ENCODE assay signal across 10 cellular contexts in the genomic region with DNA sequence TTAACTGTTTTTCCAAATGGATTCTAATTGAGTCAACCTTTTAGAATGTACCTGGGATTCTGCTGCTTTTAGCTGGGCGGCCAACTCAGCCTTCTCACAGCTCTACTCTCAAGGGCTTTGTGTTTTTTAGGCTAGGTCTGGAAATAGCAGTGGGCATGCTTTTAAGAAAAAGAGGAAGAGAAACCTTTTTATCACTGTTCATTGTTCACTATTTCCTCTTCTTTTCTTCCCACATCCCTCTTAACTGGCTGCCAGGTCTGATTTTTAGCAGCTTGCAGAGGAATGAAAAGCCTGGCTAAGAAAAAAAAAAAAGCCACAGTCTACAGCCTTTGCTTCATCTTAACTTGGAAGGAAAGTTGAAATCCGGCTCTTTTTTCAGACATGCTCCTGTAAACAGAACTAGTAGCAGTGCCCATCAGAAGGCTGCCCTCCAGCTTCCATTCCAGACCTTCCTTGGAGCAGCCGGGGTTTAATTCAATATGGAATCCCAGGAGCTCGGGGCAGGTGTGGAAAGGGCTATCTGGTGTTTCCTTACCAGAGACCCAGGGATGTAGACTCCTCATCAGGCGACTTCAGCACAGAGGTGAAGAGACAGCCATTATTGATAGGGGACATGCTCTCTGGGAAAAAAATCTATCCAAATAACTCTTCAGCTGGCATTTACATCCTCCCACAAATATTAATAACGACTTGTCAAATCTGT.
A peak's percentile ranks its signal among the peaks of the same experiment; 100 is the strongest.
DNase-seq lines count a peak whose midpoint lies in the region; ATAC-seq, FAIRE-seq and TF ChIP-seq lines count a peak whose summit lies in the region.
"Had no signal": no experiment of that assay in that cellular context is flagged by ENCODE, and none has a peak within 500 bp of the region (broad histone marks: within the 10 kb centered on the region; RNA-seq: fewer than 3 reads in every experiment).

No MANE protein-coding gene starts in this region.

- H4K20me1 ChIP-seq in OCI-LY7 (ENCODE audit: insufficient read depth, low read length), result no peaks in the 10 kb centered on the region

- intact Hi-C loops in OCI-LY7 (cut with micrococcal nuclease; ENCODE audit: unreplicated experiment) (loop anchor here (10.0 kb wide), 1 partner anchor 406 kb away; a partner anchor contains a TSS), right lobe of liver (cut with DNase I) (no loop called here), CD14-positive monocyte (cut with micrococcal nuclease) (loop anchor here in 1 of 2 donors (10.0 kb wide), 1 partner anchor 406 kb away; a partner anchor contains a TSS), esophagus squamous epithelium (cut with DNase I) (loop anchor here (5.0 kb wide), 1 partner anchor 404 kb away; no protein-coding TSS in a partner anchor)

- H2AFZ ChIP-seq in OCI-LY7 (ENCODE audit: low read length), result no peak overlapping the region

- H3K9me2 ChIP-seq in OCI-LY7 (ENCODE audit: insufficient read depth, low read length), result no peaks in the 10 kb centered on the region

- H3K4me3 ChIP-seq in HEK293 (ENCODE audit: low read depth, low read length), result no peak overlapping the region
- H3K4me3 ChIP-seq in OCI-LY7 (ENCODE audit: low read depth, low read length, poor library complexity, severe bottlenecking), result peak overlapping the region; percentile 27
- no peak overlapping the region for H3K4me3 ChIP-seq in right lobe of liver
- peak overlapping the region in 1 of 4 donors; percentile 45 for H3K4me3 ChIP-seq in esophagus squamous epithelium
- H3K4me3 ChIP-seq: skin epidermis, tibial nerve had no signal

- no peaks in the 10 kb centered on the region for H3K36me3 ChIP-seq in HEK293 (ENCODE audit: control insufficient read depth in 2 of 2, insufficient read depth in 1 of 2, low read length in 2 of 2)
- H3K36me3 ChIP-seq in OCI-LY7 (ENCODE audit: insufficient read depth, low read length), result no peaks in the 10 kb centered on the region
- no peaks in the 10 kb centered on the region for H3K36me3 ChIP-seq in right lobe of liver
- no peaks in the 10 kb centered on the region for H3K36me3 ChIP-seq in esophagus squamous epithelium
- H3K36me3 ChIP-seq: tibial nerve had no signal

- peak; percentile 27 for FAIRE-seq in GM12892 (lab: Jason Lieb, UNC)

- H3K9me3 Mint-ChIP-seq in CD14-positive monocyte, result peaks cover 0 to 8% (median 0%) of the 10 kb centered on the region in 7 donors

- POLR2A ChIA-PET in HEK293 (lab: Yijun Ruan, JAX), result interaction anchor here (0.6 kb wide), 1 partner anchor 116 kb away, joined by 7 read pairs; no protein-coding TSS in a partner anchor
- POLR2A ChIA-PET in OCI-LY7 (lab: Charles Lee), result interaction anchor here (0.6 kb wide), 2 partner anchors 190 to 368 kb away, joined by 3 to 4 read pairs; no protein-coding TSS in a partner anchor

- H3K4me1 Mint-ChIP-seq in CD14-positive monocyte, result peaks cover 24% of the 10 kb centered on the region

- TF ChIP-seq POLR2A in GM12892 (IDR thresholded peaks at IDR 0.05; ENCODE audit: low read depth, low read length) (no peak), right lobe of liver (IDR thresholded peaks at IDR 0.05) (no peak), esophagus squamous epithelium (IDR thresholded peaks at IDR 0.05) (no peak)

- peak overlapping the region in 2 of 7 donors; percentile 3 to 24 for H3K27ac Mint-ChIP-seq in CD14-positive monocyte

- no peaks in the 10 kb centered on the region for H3K79me2 ChIP-seq in OCI-LY7 (ENCODE audit: insufficient read depth, low read depth, low read length)

- no peaks in the 10 kb centered on the region for H3K4me1 ChIP-seq in HEK293 (ENCODE audit: control insufficient read depth, insufficient read depth, low read length)
- H3K4me1 ChIP-seq in OCI-LY7 (ENCODE audit: insufficient read depth, low read length, poor library complexity, severe bottlenecking), result peaks cover 16% of the 10 kb centered on the region
- H3K4me1 ChIP-seq in right lobe of liver, result peaks cover 0 to 3% (median 0%) of the 10 kb centered on the region in 4 donors
- peaks cover 0 to 10% (median 6%) of the 10 kb centered on the region in 3 donors for H3K4me1 ChIP-seq in esophagus squamous epithelium

- TF ChIP-seq CTCF in HEK293 (tag by site-specific recombination; IDR thresholded peaks at IDR 0.05) (no peak), OCI-LY7 (conservative IDR thresholded peaks at IDR 0.05; ENCODE audit: low read length) (no peak), right lobe of liver (IDR thresholded peaks at IDR 0.05) (no peak), CD14-positive monocyte (IDR thresholded peaks at IDR 0.05) (no peak), esophagus squamous epithelium (IDR thresholded peaks at IDR 0.05) (no peak)

- peak in 3 of 4 donors; percentile 33 to 45 (median 39) for ATAC-seq in right lobe of liver

- H3K27ac ChIP-seq in HEK293 (ENCODE audit: extremely low read depth, low read depth, low read length) (no peak overlapping the region), OCI-LY7 (ENCODE audit: low read depth, low read length, poor library complexity, severe bottlenecking) (no peak overlapping the region), right lobe of liver (no peak overlapping the region), esophagus squamous epithelium (no peak overlapping the region)
- H3K27ac ChIP-seq: skin epidermis, tibial nerve had no signal

- no peaks in the 10 kb centered on the region for H3K36me3 Mint-ChIP-seq in CD14-positive monocyte

- CTCF ChIA-PET in HEK293 (lab: Yijun Ruan, JAX) (interaction anchor here (0.5 to 2.9 kb wide), 79 partner anchors 10 to 1399 kb away, joined by 3 to 56 read pairs (median 5); a partner anchor contains a TSS), OCI-LY7 (lab: Charles Lee; ENCODE audit: unreplicated experiment) (interaction anchor here (0.6 to 1.0 kb wide), 2 partner anchors 16 to 85 kb away, joined by 3 read pairs; no protein-coding TSS in a partner anchor)

- no peak for DNase-seq in GM12892 (ENCODE audit: insufficient read length)
- peak; percentile 58 for DNase-seq in OCI-LY7 (ENCODE audit: low spot score)
- DNase-seq in right lobe of liver, result no peak
- DNase-seq in CD14-positive monocyte (ENCODE audit: low spot score), result no peak
- DNase-seq in islet precursor cell, result no peak
- no peak for DNase-seq in esophagus squamous epithelium (lab: John Stamatoyannopoulos, UW)
- DNase-seq in HCEC 1CT, result no peak

- peaks cover 28 to 60% (median 50%) of the 10 kb centered on the region in 3 donors for H3K27me3 Mint-ChIP-seq in CD14-positive monocyte (ENCODE audit: low read depth in 3 of 3)

- H3K27me3 ChIP-seq in right lobe of liver, result no peaks in the 10 kb centered on the region
- H3K27me3 ChIP-seq in esophagus squamous epithelium, result peaks cover 0 to 35% (median 0%) of the 10 kb centered on the region in 4 donors

- peak overlapping the region in 1 of 2 donors; percentile 80 for H3K4me3 Mint-ChIP-seq in CD14-positive monocyte

- BruUV-seq in OCI-LY7 (replicated peaks; lab: Mats Ljungman, UMichigan), result no TSS peak

- no peaks in the 10 kb centered on the region for H3K9me3 ChIP-seq in HEK293 (ENCODE audit: control insufficient read depth, insufficient read depth, low read depth, low read length)
- H3K9me3 ChIP-seq in OCI-LY7 (ENCODE audit: low read length), result no peaks in the 10 kb centered on the region
- no peaks in the 10 kb centered on the region for H3K9me3 ChIP-seq in right lobe of liver
- no peaks in the 10 kb centered on the region for H3K9me3 ChIP-seq in esophagus squamous epithelium
- H3K9me3 ChIP-seq: tibial nerve had no signal

- H3K4me2 ChIP-seq in OCI-LY7 (ENCODE audit: low read length), result peak overlapping the region; percentile 58

- WGBS in right lobe of liver (ENCODE audit: insufficient coverage, low coverage, low lambda C conversion rate, missing lambda C conversion rate), result 24% methylated on average over 6 of the region's 6 CpGs
- WGBS in esophagus squamous epithelium, 2 donors, result 30 to 39% methylated on average over 6 of the region's 6 CpGs

TF ChIP-seq in HEK293, 187 proteins besides CTCF, POLR2A, EP300 and RAD21:
- TF ChIP-seq ZNF10 (tag by site-specific recombination; IDR thresholded peaks at IDR 0.05) (peak; percentile 87), ZNF555 (tag by site-specific recombination; conservative IDR thresholded peaks at IDR 0.05) (no peak)
TF ChIP-seq in HEK293: peak in this region for 1.

Comparison
In these comparisons a context has a peak if more than half of its experiments do, and no peak if none do; other contexts are left out.
1. intact Hi-C loops: an anchor here in OCI-LY7 (10.0 kb wide) and esophagus squamous epithelium (5.0 kb wide); none called in right lobe of liver.